Comparison of ENCODE assay signal across 2 cellular contexts in the genomic region with DNA sequence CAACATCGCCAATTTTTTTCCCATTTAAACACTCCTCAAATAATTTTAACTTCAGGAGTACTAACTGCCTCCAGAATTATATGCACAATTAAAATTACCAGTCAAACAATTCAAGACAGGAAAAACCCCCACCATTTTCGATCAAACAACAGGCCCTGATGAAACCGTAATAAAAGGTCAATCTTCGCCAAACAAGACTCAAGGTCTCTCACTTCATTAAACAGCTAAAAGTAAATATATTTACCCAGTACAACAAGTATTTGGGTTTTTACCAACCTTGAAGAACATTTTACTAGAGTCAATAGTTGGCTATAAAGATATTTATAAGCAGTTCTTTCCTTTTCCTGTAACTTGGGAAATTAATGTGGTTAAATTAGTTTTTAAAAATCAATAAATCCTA.
TF ChIP-seq lines count a peak whose summit lies in the region.

No MANE protein-coding gene starts in this region.

TF ChIP-seq in liver, 16 proteins besides CTCF, POLR2A, EP300 and RAD21 (continued from another document):
- TF ChIP-seq, protein P1, sequence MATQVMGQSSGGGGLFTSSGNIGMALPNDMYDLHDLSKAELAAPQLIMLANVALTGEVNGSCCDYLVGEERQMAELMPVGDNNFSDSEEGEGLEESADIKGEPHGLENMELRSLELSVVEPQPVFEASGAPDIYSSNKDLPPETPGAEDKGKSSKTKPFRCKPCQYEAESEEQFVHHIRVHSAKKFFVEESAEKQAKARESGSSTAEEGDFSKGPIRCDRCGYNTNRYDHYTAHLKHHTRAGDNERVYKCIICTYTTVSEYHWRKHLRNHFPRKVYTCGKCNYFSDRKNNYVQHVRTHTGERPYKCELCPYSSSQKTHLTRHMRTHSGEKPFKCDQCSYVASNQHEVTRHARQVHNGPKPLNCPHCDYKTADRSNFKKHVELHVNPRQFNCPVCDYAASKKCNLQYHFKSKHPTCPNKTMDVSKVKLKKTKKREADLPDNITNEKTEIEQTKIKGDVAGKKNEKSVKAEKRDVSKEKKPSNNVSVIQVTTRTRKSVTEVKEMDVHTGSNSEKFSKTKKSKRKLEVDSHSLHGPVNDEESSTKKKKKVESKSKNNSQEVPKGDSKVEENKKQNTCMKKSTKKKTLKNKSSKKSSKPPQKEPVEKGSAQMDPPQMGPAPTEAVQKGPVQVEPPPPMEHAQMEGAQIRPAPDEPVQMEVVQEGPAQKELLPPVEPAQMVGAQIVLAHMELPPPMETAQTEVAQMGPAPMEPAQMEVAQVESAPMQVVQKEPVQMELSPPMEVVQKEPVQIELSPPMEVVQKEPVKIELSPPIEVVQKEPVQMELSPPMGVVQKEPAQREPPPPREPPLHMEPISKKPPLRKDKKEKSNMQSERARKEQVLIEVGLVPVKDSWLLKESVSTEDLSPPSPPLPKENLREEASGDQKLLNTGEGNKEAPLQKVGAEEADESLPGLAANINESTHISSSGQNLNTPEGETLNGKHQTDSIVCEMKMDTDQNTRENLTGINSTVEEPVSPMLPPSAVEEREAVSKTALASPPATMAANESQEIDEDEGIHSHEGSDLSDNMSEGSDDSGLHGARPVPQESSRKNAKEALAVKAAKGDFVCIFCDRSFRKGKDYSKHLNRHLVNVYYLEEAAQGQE (IDR thresholded peaks at IDR 0.05), result peak; percentile 32
- TF ChIP-seq TAF1 (conservative IDR thresholded peaks at IDR 0.05) (no peak), FOXA1 (IDR thresholded peaks at IDR 0.05) (peak; percentile 54), RXRA (IDR thresholded peaks at IDR 0.05) (peak; percentile 75 to 82), YY1 (IDR thresholded peaks at IDR 0.05) (peak; percentile 76), ATF3 (IDR thresholded peaks at IDR 0.05) (no peak), HNF4A (conservative IDR thresholded peaks at IDR 0.05) (peak; percentile 67 to 71), GABPA (IDR thresholded peaks at IDR 0.05 in 1 of 2, conservative IDR thresholded peaks at IDR 0.05 in 1 of 2) (no peak), HNF4G (IDR thresholded peaks at IDR 0.05) (peak; percentile 26), SP1 (IDR thresholded peaks at IDR 0.05) (peak; percentile 55), NR2F2 (IDR thresholded peaks at IDR 0.05) (no peak), EGR1 (IDR thresholded peaks at IDR 0.05; ENCODE audit: low read depth in 2 of 2) (no peak)
- TF ChIP-seq, protein P2, sequence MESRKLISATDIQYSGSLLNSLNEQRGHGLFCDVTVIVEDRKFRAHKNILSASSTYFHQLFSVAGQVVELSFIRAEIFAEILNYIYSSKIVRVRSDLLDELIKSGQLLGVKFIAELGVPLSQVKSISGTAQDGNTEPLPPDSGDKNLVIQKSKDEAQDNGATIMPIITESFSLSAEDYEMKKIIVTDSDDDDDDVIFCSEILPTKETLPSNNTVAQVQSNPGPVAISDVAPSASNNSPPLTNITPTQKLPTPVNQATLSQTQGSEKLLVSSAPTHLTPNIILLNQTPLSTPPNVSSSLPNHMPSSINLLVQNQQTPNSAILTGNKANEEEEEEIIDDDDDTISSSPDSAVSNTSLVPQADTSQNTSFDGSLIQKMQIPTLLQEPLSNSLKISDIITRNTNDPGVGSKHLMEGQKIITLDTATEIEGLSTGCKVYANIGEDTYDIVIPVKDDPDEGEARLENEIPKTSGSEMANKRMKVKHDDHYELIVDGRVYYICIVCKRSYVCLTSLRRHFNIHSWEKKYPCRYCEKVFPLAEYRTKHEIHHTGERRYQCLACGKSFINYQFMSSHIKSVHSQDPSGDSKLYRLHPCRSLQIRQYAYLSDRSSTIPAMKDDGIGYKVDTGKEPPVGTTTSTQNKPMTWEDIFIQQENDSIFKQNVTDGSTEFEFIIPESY (IDR thresholded peaks at IDR 0.05), result peak; percentile 53
- TF ChIP-seq, protein P3, sequence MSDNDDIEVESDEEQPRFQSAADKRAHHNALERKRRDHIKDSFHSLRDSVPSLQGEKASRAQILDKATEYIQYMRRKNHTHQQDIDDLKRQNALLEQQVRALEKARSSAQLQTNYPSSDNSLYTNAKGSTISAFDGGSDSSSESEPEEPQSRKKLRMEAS (IDR thresholded peaks at IDR 0.05), result no peak
TF ChIP-seq in liver: peak in this region for 10.

TF ChIP-seq in GM23338, 12 proteins besides CTCF, POLR2A, EP300 and RAD21 (continued from another document):
- TF ChIP-seq ZNF462 (CRISPR knock-in tag; IDR thresholded peaks at IDR 0.05) (no peak), STAT1 (IDR thresholded peaks at IDR 0.05; ENCODE audit: unreplicated experiment) (no peak), EZH2 (IDR thresholded peaks at IDR 0.05; ENCODE audit: low read depth, unreplicated experiment) (no peak), ZNF331 (CRISPR knock-in tag; IDR thresholded peaks at IDR 0.05; ENCODE audit: low read depth) (no peak), EZH2phosphoT487 (IDR thresholded peaks at IDR 0.05; ENCODE audit: unreplicated experiment) (no peak), POLR2AphosphoS5 (IDR thresholded peaks at IDR 0.05; ENCODE audit: low read depth) (no peak), ZNF114 (CRISPR knock-in tag; IDR thresholded peaks at IDR 0.05) (no peak)
